ENCODE assay signal across 16 cellular contexts in genomic region chr9:134146774-134147493, GRCh38. TPM values are rescaled to one million over a fixed set of nuclear protein-coding genes. Genes with fewer than 3 reads are reported as not detected.
DNase-seq lines count a peak whose midpoint lies in the region; ATAC-seq and TF ChIP-seq lines count a peak whose summit lies in the region.
"Had no signal": no experiment of that assay in that cellular context is flagged by ENCODE, and none has a peak within 500 bp of the region (broad histone marks: within the 10 kb centered on the region; RNA-seq: fewer than 3 reads in every experiment).

No MANE protein-coding gene starts in this region.

- H3K4me3 ChIP-seq in breast epithelium, result no peak overlapping the region
- no peak overlapping the region for H3K4me3 ChIP-seq in testis
- H3K4me3 ChIP-seq: A549, GM23338, SK-N-MC had no signal

- peaks cover 87% of the 10 kb centered on the region for H3K36me3 Mint-ChIP-seq in MCF 10A (ENCODE audit: insufficient read depth, unreplicated experiment)

- POLR2A ChIA-PET in MCF 10A (lab: Yijun Ruan, JAX), result interaction anchor here (0.5 to 1.0 kb wide), 6 partner anchors 9 to 1467 kb away, joined by 3 read pairs; partner anchors contain the start of gene WDR5

- peak overlapping the region; percentile 5 for H3K27ac Mint-ChIP-seq in MCF 10A (ENCODE audit: low read depth, unreplicated experiment)
- H3K27ac Mint-ChIP-seq: GM23338 had no signal

- no peak for TF ChIP-seq CTCF in MCF 10A (IDR thresholded peaks at IDR 0.05; ENCODE audit: unreplicated experiment)
- TF ChIP-seq CTCF in breast epithelium (IDR thresholded peaks at IDR 0.05), result no peak
- no peak for TF ChIP-seq CTCF in testis (IDR thresholded peaks at IDR 0.05)

- ATAC-seq in GM21447 (IDR thresholded peaks at IDR 0.05; ENCODE audit: unreplicated experiment), result no peak
- ATAC-seq in HG02623 (IDR thresholded peaks at IDR 0.05; ENCODE audit: unreplicated experiment), result no peak
- ATAC-seq: GM23338 had no signal

- H3K36me3 ChIP-seq in breast epithelium (peaks cover 6% of the 10 kb centered on the region), testis (ENCODE audit: low read depth, missing control alignments) (no peaks in the 10 kb centered on the region)

- H3K4me1 ChIP-seq in breast epithelium (no peaks in the 10 kb centered on the region), testis (no peaks in the 10 kb centered on the region)
- H3K4me1 ChIP-seq: A549 had no signal

- H3K27me3 ChIP-seq in breast epithelium, result no peaks in the 10 kb centered on the region
- no peaks in the 10 kb centered on the region for H3K27me3 ChIP-seq in testis

- H3K9me3 ChIP-seq in breast epithelium (no peaks in the 10 kb centered on the region), testis (no peaks in the 10 kb centered on the region)
- H3K9me3 ChIP-seq: A549 had no signal

- no peaks in the 10 kb centered on the region for H3K9me3 Mint-ChIP-seq in MCF 10A (ENCODE audit: unreplicated experiment)
- H3K9me3 Mint-ChIP-seq: GM23338 had no signal

- no TSS peak for BruUV-seq in MCF 10A (replicated peaks; lab: Mats Ljungman, UMichigan)

- intact Hi-C loops in MCF 10A (cut with micrococcal nuclease), result no loop called here
- intact Hi-C loops in breast epithelium (cut with DNase I; ENCODE audit: low total_unique reads), result no loop called here
- intact Hi-C loops in testis (cut with DNase I; ENCODE audit: low total_unique reads), result no loop called here

- DNase-seq in MCF 10A (ENCODE audit: unreplicated experiment) (peak; percentile 34), breast epithelium (ENCODE audit: low spot score in 2 of 2) (no peak), NCI-H2171 treated with DMSO at 0.1 percent for 48 hours (lab: John Stamatoyannopoulos, UW) (peak; percentile 74), epithelial cell of prostate (ENCODE audit: low read depth, low spot score) (peak; percentile 14), NCI-H1092 (lab: John Stamatoyannopoulos, UW) (no peak), testis (no peak)
- DNase-seq: DMS79, Karpas-422, NCI-H1417 treated with DMSO at 0.1 percent for 48 hours, NCI-H2029 treated with DMSO at 0.1 percent for 48 hours, NCI-H526 treated with DMSO at 0.1 percent for 48 hours had no signal

- WGBS in testis, 2 donors, result 73 to 77% methylated on average over 8 of the region's 8 CpGs

- H3K4me1 Mint-ChIP-seq in MCF 10A (ENCODE audit: insufficient read depth, unreplicated experiment), result no peaks in the 10 kb centered on the region
- H3K4me1 Mint-ChIP-seq: GM23338 had no signal

- CTCF ChIA-PET in MCF 10A (lab: Yijun Ruan, JAX), result interaction anchor here (0.6 to 1.3 kb wide), 5 partner anchors 9 to 589 kb away, joined by 3 to 4 read pairs (median 3); no protein-coding TSS in a partner anchor

- H3K27ac ChIP-seq in breast epithelium (no peak overlapping the region), epithelial cell of prostate (no peak overlapping the region), testis (no peak overlapping the region)
- H3K27ac ChIP-seq: A549, SK-N-MC had no signal

- no peaks in the 10 kb centered on the region for H3K27me3 Mint-ChIP-seq in MCF 10A (ENCODE audit: insufficient read depth, unreplicated experiment)

- no peak overlapping the region for H3K4me3 Mint-ChIP-seq in MCF 10A (ENCODE audit: unreplicated experiment)
- H3K4me3 Mint-ChIP-seq: GM23338 had no signal

- TF ChIP-seq POLR2A in breast epithelium (IDR thresholded peaks at IDR 0.05), result no peak
- no peak for TF ChIP-seq POLR2A in testis (IDR thresholded peaks at IDR 0.05)

RNA-seq across cellular contexts. Expression of gene WDR5, which starts 11.1 kb away (rescaled TPM):
- 36.5 and 43.8 TPM in 2 replicates for total RNA-seq in MCF 10A (2022)
- 10 to 100 TPM; 16.0 to 17.7 (median 17.4) TPM for total RNA-seq in breast epithelium
- total RNA-seq in testis, result 10 to 100 TPM; 52.4 to 54.9 TPM
- polyA plus RNA-seq in testis (ENCODE audit: insufficient read depth, low read depth, low replicate concordance), result 91.4 TPM

RNA-seq across cellular contexts. Expression of gene RNU6ATAC, which starts 17.4 kb away (rescaled TPM):
- total RNA-seq in MCF 10A (2022) (21.0 and 53.3 TPM in 2 replicates), breast epithelium (not detected), testis (not detected)
- polyA plus RNA-seq in testis (ENCODE audit: insufficient read depth, low read depth, low replicate concordance), result not detected
- total RNA-seq: GM23338 had no signal
- polyA plus RNA-seq: A549, GM23338 had no signal

Comparison
In these comparisons a context has a peak if more than half of its experiments do, and no peak if none do; other contexts are left out.
1. DNase-seq: peak in MCF 10A (single experiment), NCI-H2171 treated with DMSO at 0.1 percent for 48 hours (single experiment) and epithelial cell of prostate (single experiment); none in breast epithelium (0 of 2), NCI-H1092 (single experiment) and testis (single experiment).
2. RNA of gene RNU6ATAC, which starts 17.4 kb away (total RNA-seq): 21.0 to 53.3 TPM in MCF 10A; not detected in breast epithelium and not detected in testis; every median in the first group is over 10 times any median in the second.